1 cellular context compared by ENCODE assay signal in the genomic region with DNA sequence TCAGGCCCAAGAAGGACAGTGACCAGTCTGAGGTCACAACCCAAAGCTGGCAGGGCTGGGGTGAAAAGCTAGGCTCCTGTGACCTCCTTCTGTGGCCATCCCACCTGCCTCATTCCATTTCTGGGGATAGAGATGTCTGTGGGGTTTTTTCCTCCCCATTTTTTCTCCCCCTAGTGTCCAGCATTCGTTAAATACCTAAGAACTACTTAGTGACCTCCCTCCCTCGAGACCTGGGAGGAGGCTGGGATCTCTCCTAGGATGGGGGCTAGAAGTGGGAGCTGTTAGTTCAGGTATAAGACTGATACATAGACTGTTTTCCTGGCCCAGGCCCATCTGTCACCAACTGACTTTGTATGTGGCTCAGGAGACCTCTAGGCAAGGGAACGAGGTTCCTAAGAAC.
TF ChIP-seq lines count a peak whose summit lies in the region.

No MANE protein-coding gene starts in this region.

TF ChIP-seq in WTC11, 78 proteins besides CTCF, POLR2A, EP300 and RAD21 (continued from another document):
- TF ChIP-seq, protein P1, sequence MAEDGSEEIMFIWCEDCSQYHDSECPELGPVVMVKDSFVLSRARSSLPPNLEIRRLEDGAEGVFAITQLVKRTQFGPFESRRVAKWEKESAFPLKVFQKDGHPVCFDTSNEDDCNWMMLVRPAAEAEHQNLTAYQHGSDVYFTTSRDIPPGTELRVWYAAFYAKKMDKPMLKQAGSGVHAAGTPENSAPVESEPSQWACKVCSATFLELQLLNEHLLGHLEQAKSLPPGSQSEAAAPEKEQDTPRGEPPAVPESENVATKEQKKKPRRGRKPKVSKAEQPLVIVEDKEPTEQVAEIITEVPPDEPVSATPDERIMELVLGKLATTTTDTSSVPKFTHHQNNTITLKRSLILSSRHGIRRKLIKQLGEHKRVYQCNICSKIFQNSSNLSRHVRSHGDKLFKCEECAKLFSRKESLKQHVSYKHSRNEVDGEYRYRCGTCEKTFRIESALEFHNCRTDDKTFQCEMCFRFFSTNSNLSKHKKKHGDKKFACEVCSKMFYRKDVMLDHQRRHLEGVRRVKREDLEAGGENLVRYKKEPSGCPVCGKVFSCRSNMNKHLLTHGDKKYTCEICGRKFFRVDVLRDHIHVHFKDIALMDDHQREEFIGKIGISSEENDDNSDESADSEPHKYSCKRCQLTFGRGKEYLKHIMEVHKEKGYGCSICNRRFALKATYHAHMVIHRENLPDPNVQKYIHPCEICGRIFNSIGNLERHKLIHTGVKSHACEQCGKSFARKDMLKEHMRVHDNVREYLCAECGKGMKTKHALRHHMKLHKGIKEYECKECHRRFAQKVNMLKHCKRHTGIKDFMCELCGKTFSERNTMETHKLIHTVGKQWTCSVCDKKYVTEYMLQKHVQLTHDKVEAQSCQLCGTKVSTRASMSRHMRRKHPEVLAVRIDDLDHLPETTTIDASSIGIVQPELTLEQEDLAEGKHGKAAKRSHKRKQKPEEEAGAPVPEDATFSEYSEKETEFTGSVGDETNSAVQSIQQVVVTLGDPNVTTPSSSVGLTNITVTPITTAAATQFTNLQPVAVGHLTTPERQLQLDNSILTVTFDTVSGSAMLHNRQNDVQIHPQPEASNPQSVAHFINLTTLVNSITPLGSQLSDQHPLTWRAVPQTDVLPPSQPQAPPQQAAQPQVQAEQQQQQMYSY (CRISPR knock-in tag; IDR thresholded peaks at IDR 0.05) = no peak
- TF ChIP-seq, protein P2, sequence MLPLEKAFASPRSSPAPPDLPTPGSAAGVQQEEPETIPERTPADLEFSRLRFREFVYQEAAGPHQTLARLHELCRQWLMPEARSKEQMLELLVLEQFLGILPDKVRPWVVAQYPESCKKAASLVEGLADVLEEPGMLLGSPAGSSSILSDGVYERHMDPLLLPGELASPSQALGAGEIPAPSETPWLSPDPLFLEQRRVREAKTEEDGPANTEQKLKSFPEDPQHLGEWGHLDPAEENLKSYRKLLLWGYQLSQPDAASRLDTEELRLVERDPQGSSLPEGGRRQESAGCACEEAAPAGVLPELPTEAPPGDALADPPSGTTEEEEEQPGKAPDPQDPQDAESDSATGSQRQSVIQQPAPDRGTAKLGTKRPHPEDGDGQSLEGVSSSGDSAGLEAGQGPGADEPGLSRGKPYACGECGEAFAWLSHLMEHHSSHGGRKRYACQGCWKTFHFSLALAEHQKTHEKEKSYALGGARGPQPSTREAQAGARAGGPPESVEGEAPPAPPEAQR (CRISPR knock-in tag; IDR thresholded peaks at IDR 0.05) = no peak
- TF ChIP-seq SMAD3 (CRISPR knock-in tag; IDR thresholded peaks at IDR 0.05; ENCODE audit: borderline replicate concordance) = no peak
- no peak for TF ChIP-seq CREB1 (CRISPR knock-in tag; IDR thresholded peaks at IDR 0.05)
- TF ChIP-seq, protein P3, sequence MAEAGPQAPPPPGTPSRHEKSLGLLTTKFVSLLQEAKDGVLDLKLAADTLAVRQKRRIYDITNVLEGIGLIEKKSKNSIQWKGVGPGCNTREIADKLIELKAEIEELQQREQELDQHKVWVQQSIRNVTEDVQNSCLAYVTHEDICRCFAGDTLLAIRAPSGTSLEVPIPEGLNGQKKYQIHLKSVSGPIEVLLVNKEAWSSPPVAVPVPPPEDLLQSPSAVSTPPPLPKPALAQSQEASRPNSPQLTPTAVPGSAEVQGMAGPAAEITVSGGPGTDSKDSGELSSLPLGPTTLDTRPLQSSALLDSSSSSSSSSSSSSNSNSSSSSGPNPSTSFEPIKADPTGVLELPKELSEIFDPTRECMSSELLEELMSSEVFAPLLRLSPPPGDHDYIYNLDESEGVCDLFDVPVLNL (CRISPR knock-in tag; IDR thresholded peaks at IDR 0.05; ENCODE audit: borderline replicate concordance, low read depth) = no peak
- no peak for TF ChIP-seq JUN (CRISPR knock-in tag; IDR thresholded peaks at IDR 0.05)
